Comparison of ENCODE assay signal across 19 cellular contexts in the genomic region with DNA sequence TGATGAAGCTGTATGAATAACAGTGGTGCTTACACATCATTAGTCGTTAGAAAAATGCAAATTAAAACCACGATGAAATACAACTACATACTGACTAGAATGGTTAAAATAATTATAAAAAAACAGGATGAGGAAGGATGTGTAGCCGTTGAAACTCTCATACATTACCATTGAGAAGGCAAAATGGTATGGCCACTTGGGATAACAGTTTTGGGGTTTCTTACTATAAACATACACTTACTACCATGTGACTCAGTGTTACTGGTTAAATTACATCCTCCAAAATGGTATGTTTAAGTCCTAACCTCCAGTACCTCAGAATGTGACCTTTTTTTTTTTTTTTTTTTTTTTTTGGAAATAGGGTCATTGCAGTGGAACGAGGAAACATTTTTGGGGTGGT. TPM values are rescaled to one million over a fixed set of nuclear protein-coding genes. Genes with fewer than 3 reads are reported as not detected.
DNase-seq lines count a peak whose midpoint lies in the region; FAIRE-seq and TF ChIP-seq lines count a peak whose summit lies in the region.
"Had no signal": no experiment of that assay in that cellular context is flagged by ENCODE, and none has a peak within 500 bp of the region (broad histone marks: within the 10 kb centered on the region; RNA-seq: fewer than 3 reads in every experiment).

No MANE protein-coding gene starts in this region.

- H3K4me1 ChIP-seq in astrocyte (ENCODE audit: insufficient read depth, low read length) = peaks cover 18% of the 10 kb centered on the region
- peaks cover 4% of the 10 kb centered on the region for H3K4me1 ChIP-seq in smooth muscle cell (ENCODE audit: low read depth)
- H3K4me1 ChIP-seq in H9 (ENCODE audit: insufficient read depth, low read length) = no peaks in the 10 kb centered on the region

- H3K36me3 Mint-ChIP-seq in HFFc6 (ENCODE audit: low read depth) (peaks cover 4% of the 10 kb centered on the region; the same call in 1 of the 2 replicates), astrocyte (ENCODE audit: low read depth, unreplicated experiment) (no peaks in the 10 kb centered on the region), H9 (ENCODE audit: insufficient read depth in 1 of 3, low read depth in 3 of 3) (no peaks in the 10 kb centered on the region), osteocyte (ENCODE audit: unreplicated experiment) (no peaks in the 10 kb centered on the region)

- H3K9me3 ChIP-seq in astrocyte (ENCODE audit: insufficient read depth, low read depth, low read length) = no peaks in the 10 kb centered on the region
- H3K9me3 ChIP-seq in smooth muscle cell (replicated peaks; ENCODE audit: low read depth) = no peaks in the 10 kb centered on the region
- no peaks in the 10 kb centered on the region for H3K9me3 ChIP-seq in H9 (ENCODE audit: control insufficient read depth, low read depth, low read length)

- H3K4ac ChIP-seq in H9 (ENCODE audit: low read depth, low read length) = no peak overlapping the region

- no peak overlapping the region for H3K23ac ChIP-seq in H9 (ENCODE audit: insufficient read length, low read depth, low read length)

- no peak overlapping the region for H3K56ac ChIP-seq in H9 (ENCODE audit: insufficient read length, low read depth, low read length)

- H3F3A ChIP-seq in smooth muscle cell (ENCODE audit: low read depth) = peaks cover 12% of the 10 kb centered on the region

- no peak overlapping the region for H2BK20ac ChIP-seq in H9 (ENCODE audit: low read depth, low read length, poor library complexity, severe bottlenecking)

- peak overlapping the region; percentile 74 for H3K27ac Mint-ChIP-seq in HFFc6
- no peak overlapping the region for H3K27ac Mint-ChIP-seq in astrocyte (ENCODE audit: unreplicated experiment)
- H3K27ac Mint-ChIP-seq in H9 = no peak overlapping the region
- H3K27ac Mint-ChIP-seq in osteocyte (ENCODE audit: unreplicated experiment) = no peak overlapping the region

- H3K27ac ChIP-seq in astrocyte (ENCODE audit: low read depth, low read length) = peak overlapping the region; percentile 70
- peak overlapping the region; percentile 86 for H3K27ac ChIP-seq in smooth muscle cell (ENCODE audit: low read depth)
- H3K27ac ChIP-seq in H9 (ENCODE audit: insufficient read length, low read depth, low read length) = no peak overlapping the region
- H3K27ac ChIP-seq: C4-2B, KMS-11, RWPE1 had no signal

- H2BK5ac ChIP-seq in H9 (ENCODE audit: insufficient read length, low read length) = no peak overlapping the region

- H3K79me2 ChIP-seq in astrocyte (ENCODE audit: insufficient read depth, low read length) (peaks cover 90% of the 10 kb centered on the region), smooth muscle cell (ENCODE audit: low read depth) (peaks cover 94% of the 10 kb centered on the region), H9 (ENCODE audit: insufficient read depth, low read length) (peaks cover 2% of the 10 kb centered on the region; the same call in 1 of the 2 replicates)

- H3K18ac ChIP-seq in H9 (ENCODE audit: insufficient read length, low read depth, low read length) = no peak overlapping the region

- H3K4me3 ChIP-seq in astrocyte (ENCODE audit: insufficient read depth, low read depth, low read length) (no peak overlapping the region), smooth muscle cell (no peak overlapping the region)

- H3K36me3 ChIP-seq in astrocyte (ENCODE audit: insufficient read depth, low read length) = no peaks in the 10 kb centered on the region
- no peaks in the 10 kb centered on the region for H3K36me3 ChIP-seq in smooth muscle cell (ENCODE audit: low read depth)

- no peaks in the 10 kb centered on the region for H3K27me3 ChIP-seq in astrocyte (ENCODE audit: insufficient read depth, low read length)
- H3K27me3 ChIP-seq in smooth muscle cell (ENCODE audit: low read depth) = no peaks in the 10 kb centered on the region
- H3K27me3 ChIP-seq in H9 (ENCODE audit: insufficient read depth, low read length) = no peaks in the 10 kb centered on the region

- WGBS in smooth muscle cell (ENCODE audit: low lambda C conversion rate) = 94% methylated on average over 4 of the region's 4 CpGs
- no CpG with 5 or more reads among the region's 4 CpGs for WGBS in H9 (ENCODE audit: extremely low coverage, insufficient read length, low lambda C conversion rate)

- no peak overlapping the region for H2BK120ac ChIP-seq in H9 (ENCODE audit: low read depth, low read length, poor library complexity, severe bottlenecking)

- H3K23me2 ChIP-seq in H9 (ENCODE audit: insufficient read length, low read depth, low read length, poor library complexity, severe bottlenecking) = no peaks in the 10 kb centered on the region

- H4K91ac ChIP-seq in H9 (ENCODE audit: insufficient read length, low read depth, low read length) = no peak overlapping the region

- DNase-seq in EH (ENCODE audit: low read depth) (peak; percentile 34), HFFc6 (peak; percentile 20), astrocyte (ENCODE audit: low read depth) (peak; percentile 31), smooth muscle cell (lab: John Stamatoyannopoulos, UW; ENCODE audit: unreplicated experiment) (no peak), H9 (no peak), osteocyte (ENCODE audit: extremely low spot score, unreplicated experiment) (no peak)
- DNase-seq in stimulated activated naive CD4-positive, alpha-beta T cell treated with Interleukin-2 at 50 U/mL for 16 hours (lab: John Stamatoyannopoulos, UW) = no peak
- DNase-seq: AML-193, DMS79, GF-D8, MV-4-11, NCI-H187, NCI-H2107, NCI-H510A, NCI-H774, SIG-M5 had no signal

- H4K20me1 ChIP-seq in astrocyte (ENCODE audit: insufficient read depth, low read length) (peaks cover 36% of the 10 kb centered on the region), smooth muscle cell (ENCODE audit: low read depth) (peaks cover 90% of the 10 kb centered on the region), H9 (ENCODE audit: control insufficient read depth, insufficient read depth, insufficient read length) (no peaks in the 10 kb centered on the region)

- peak overlapping the region; percentile 37 for H3K4me3 Mint-ChIP-seq in HFFc6
- no peak overlapping the region for H3K4me3 Mint-ChIP-seq in astrocyte (ENCODE audit: unreplicated experiment)
- no peak overlapping the region for H3K4me3 Mint-ChIP-seq in H9
- no peak overlapping the region for H3K4me3 Mint-ChIP-seq in osteocyte (ENCODE audit: unreplicated experiment)

- TF ChIP-seq CTCF in HFFc6 (IDR thresholded peaks at IDR 0.05) = no peak
- TF ChIP-seq CTCF in astrocyte (IDR thresholded peaks at IDR 0.05; ENCODE audit: insufficient read depth, low read depth, low read length) = no peak
- TF ChIP-seq CTCF in smooth muscle cell (IDR thresholded peaks at IDR 0.05; ENCODE audit: borderline replicate concordance, insufficient read depth, poor library complexity, severe bottlenecking) = no peak
- TF ChIP-seq CTCF in H9 (conservative IDR thresholded peaks at IDR 0.05) = no peak
- no peak for TF ChIP-seq CTCF in osteocyte (IDR thresholded peaks at IDR 0.05)

- H2AFZ ChIP-seq in astrocyte (ENCODE audit: low read depth, low read length) = no peak overlapping the region
- no peak overlapping the region for H2AFZ ChIP-seq in smooth muscle cell (ENCODE audit: low read depth)
- no peak overlapping the region for H2AFZ ChIP-seq in H9 (ENCODE audit: low read length)

- H4K5ac ChIP-seq in H9 (ENCODE audit: insufficient read length, low read depth, low read length) = no peak overlapping the region

- H3K27me3 Mint-ChIP-seq in HFFc6 (ENCODE audit: insufficient read depth) (no peaks in the 10 kb centered on the region; the same call in 1 of the 2 replicates), astrocyte (ENCODE audit: low read depth, unreplicated experiment) (no peaks in the 10 kb centered on the region), H9 (ENCODE audit: low read depth) (no peaks in the 10 kb centered on the region), osteocyte (ENCODE audit: unreplicated experiment) (no peaks in the 10 kb centered on the region)

- FAIRE-seq in astrocyte (lab: Jason Lieb, UNC) = no peak

- no peaks in the 10 kb centered on the region for H3K9me3 Mint-ChIP-seq in HFFc6
- H3K9me3 Mint-ChIP-seq in astrocyte (ENCODE audit: unreplicated experiment) = no peaks in the 10 kb centered on the region
- H3K9me3 Mint-ChIP-seq in H9 = no peaks in the 10 kb centered on the region
- no peaks in the 10 kb centered on the region for H3K9me3 Mint-ChIP-seq in osteocyte (ENCODE audit: unreplicated experiment)

- H2BK12ac ChIP-seq in H9 (ENCODE audit: insufficient read length, low read depth, low read length) = no peak overlapping the region

- H4K8ac ChIP-seq in H9 (replicated peaks; ENCODE audit: insufficient read length, low read depth, low read length) = no peak overlapping the region

- no peak overlapping the region for H3T11ph ChIP-seq in H9 (ENCODE audit: low read length)

- H3K4me1 Mint-ChIP-seq in HFFc6 (ENCODE audit: low read depth) = peaks cover 68% of the 10 kb centered on the region
- peaks cover 16% of the 10 kb centered on the region for H3K4me1 Mint-ChIP-seq in astrocyte (ENCODE audit: low read depth, unreplicated experiment)
- no peaks in the 10 kb centered on the region for H3K4me1 Mint-ChIP-seq in H9
- H3K4me1 Mint-ChIP-seq in osteocyte (ENCODE audit: unreplicated experiment) = peaks cover 17% of the 10 kb centered on the region

- H3K9ac ChIP-seq in astrocyte (ENCODE audit: low read length) = no peak overlapping the region
- no peak overlapping the region for H3K9ac ChIP-seq in smooth muscle cell (ENCODE audit: low read depth)
- H3K9ac ChIP-seq in H9 (ENCODE audit: extremely low read depth, insufficient read length, low read length) = no peak overlapping the region
- H3K9ac ChIP-seq: KMS-11 had no signal

- H3K4me2 ChIP-seq in astrocyte (ENCODE audit: low read length) = peak overlapping the region; percentile 22
- H3K4me2 ChIP-seq in smooth muscle cell = no peak overlapping the region
- no peak overlapping the region for H3K4me2 ChIP-seq in H9 (ENCODE audit: insufficient read depth, insufficient read length, low read length)
- H3K4me2 ChIP-seq: KMS-11 had no signal

- peaks cover 5% of the 10 kb centered on the region for H3K79me1 ChIP-seq in H9 (ENCODE audit: insufficient read depth, low read depth, low read length, poor library complexity, severe bottlenecking)

- no peak overlapping the region for H2AK5ac ChIP-seq in H9 (ENCODE audit: insufficient read length, low read length)

- H3K14ac ChIP-seq in H9 (ENCODE audit: insufficient read depth, low read length) = no peak overlapping the region

- H2BK15ac ChIP-seq in H9 (ENCODE audit: low read depth, low read length) = no peak overlapping the region

RNA-seq across cellular contexts. Expression of gene UBE2E3, which starts 58.4 kb away (rescaled TPM):
- total RNA-seq in HFFc6 (2021; fragmentation: NEBNext Ultra II Directional; extraction: Animal tissue kit (Norgen Biotek cat#: 25700)) = 100 to 1,000 TPM in 5 of 6 experiments, 10 to 100 TPM in 1; 99.4 to 131 (median 116) TPM
- total RNA-seq in astrocyte (129 and 140 TPM in 2 replicates), smooth muscle cell (259 and 275 TPM in 2 replicates), H9 (2021) (89.1 and 99.7 TPM in 2 replicates), osteocyte (103 and 108 TPM in 2 replicates)
- 225 and 230 TPM in 2 replicates for polyA plus RNA-seq in smooth muscle cell

Comparison
In these comparisons a context has a peak if more than half of its experiments do, and no peak if none do; other contexts are left out.
1. DNase-seq: peak in EH (single experiment), HFFc6 (single experiment) and astrocyte (single experiment); none in smooth muscle cell (single experiment), stimulated activated naive CD4-positive, alpha-beta T cell treated with Interleukin-2 at 50 U/mL for 16 hours (single experiment), H9 (single experiment) and osteocyte (single experiment).